23 cellular contexts compared by ENCODE assay signal in the genomic region with DNA sequence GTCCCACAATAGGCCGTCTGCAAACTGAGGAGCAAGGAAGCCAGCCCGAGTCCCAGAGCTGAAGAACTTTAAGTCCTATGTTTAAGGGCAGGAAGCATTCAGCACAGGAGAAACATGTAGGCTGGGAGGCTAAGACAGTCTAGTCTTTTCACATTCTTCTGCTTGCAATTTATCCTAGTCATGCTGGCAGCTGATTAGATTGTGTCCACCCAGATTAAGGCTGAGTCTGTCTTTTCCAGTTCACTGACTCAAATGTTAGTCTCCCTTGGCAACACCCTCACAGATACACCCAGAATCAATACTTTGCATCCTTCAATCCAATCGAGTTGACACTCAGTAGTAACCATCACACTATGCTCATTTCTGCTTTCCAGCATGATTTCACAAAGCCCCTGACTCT.
"Had no signal": no experiment of that assay in that cellular context is flagged by ENCODE, and none has a peak within 500 bp of the region (broad histone marks: within the 10 kb centered on the region; RNA-seq: fewer than 3 reads in every experiment).

No MANE protein-coding gene starts in this region.

- H3K27ac Mint-ChIP-seq: activated B cell treated with CpG ODN at 0.5 μM for 24 hours; activated CD4-positive, alpha-beta T cell treated with anti-CD3 and anti-CD28 coated beads, Interleukin-2, amount 10 ng/mL, durations not matched to agents 24 days and 14 days; activated CD8-positive, alpha-beta memory T cell treated with anti-CD3 and anti-CD28 coated beads, Interleukin-2, amount 10 ng/mL, durations not matched to agents 7 days and 5 days; activated naive CD8-positive, alpha-beta T cell; T-helper 1 cell treated with Interleukin-12 subunit alpha and Interleukin-12 subunit beta and Interleukin-4 antibody, amounts not matched to agents 30 μg/mL and 1 μg/mL, for 36 hours had no signal

- DNase-seq: activated B cell treated with CpG ODN at 0.5 μM for 24 hours; activated CD4-positive, alpha-beta T cell treated with anti-CD3 and anti-CD28 coated beads for 1 hour; activated CD4-positive, alpha-beta T cell treated with anti-CD3 and anti-CD28 coated beads, Interleukin-2, amount 10 ng/mL, durations not matched to agents 24 days and 14 days; activated CD4-positive, alpha-beta T cell treated with anti-CD3 and anti-CD28 coated beads, Interleukin-2, amount 50 U/mL, for 48 hours; activated CD8-positive, alpha-beta memory T cell treated with anti-CD3 and anti-CD28 coated beads, Interleukin-2, amount 10 ng/mL, durations not matched to agents 7 days and 5 days; activated effector memory CD4-positive, alpha-beta T cell treated with anti-CD3 and anti-CD28 coated beads, Interleukin-2, amount 50 U/mL, for 16 hours; activated naive CD4-positive, alpha-beta T cell treated with Interleukin-2 at 50 U/mL for 16 hours; activated T-cell treated with anti-CD3 and anti-CD28 coated beads, Interleukin-2, amount 50 U/mL, for 4 hours; anterior cingulate cortex; Karpas-422; MM.1S; NCI-H1105; NCI-H1436; NCI-H1694 treated with DMSO at 0.1 percent for 48 hours; NCI-H2029 treated with DMSO at 0.1 percent for 48 hours; NCI-H510A treated with DMSO at 0.1 percent for 48 hours; NCI-H69; PC-9; SHP77 treated with DMSO at 0.1 percent for 48 hours had no signal

- H3K36me3 Mint-ChIP-seq: activated CD8-positive, alpha-beta memory T cell treated with anti-CD3 and anti-CD28 coated beads, Interleukin-2, amount 10 ng/mL, durations not matched to agents 7 days and 5 days; activated naive CD8-positive, alpha-beta T cell had no signal

- H2AFZ ChIP-seq: PC-9 had no signal

- H3K4me3 ChIP-seq: K562, PC-9 had no signal

- H3K4me2 ChIP-seq: PC-9 had no signal

- H3K4me3 Mint-ChIP-seq: activated B cell treated with CpG ODN at 0.5 μM for 24 hours; activated CD4-positive, alpha-beta T cell treated with anti-CD3 and anti-CD28 coated beads, Interleukin-2, amount 10 ng/mL, durations not matched to agents 24 days and 14 days; activated CD8-positive, alpha-beta memory T cell treated with anti-CD3 and anti-CD28 coated beads, Interleukin-2, amount 10 ng/mL, durations not matched to agents 7 days and 5 days; activated naive CD8-positive, alpha-beta T cell; activated T-cell treated with anti-CD3 and anti-CD28 coated beads, Interleukin-2, amount 50 U/mL, for 4 hours; central memory CD8-positive, alpha-beta T cell; T-helper 1 cell treated with Interleukin-12 subunit alpha and Interleukin-12 subunit beta and Interleukin-4 antibody, amounts not matched to agents 30 μg/mL and 1 μg/mL, for 36 hours had no signal

- H3K27ac ChIP-seq: PC-9 had no signal

- H3K9me3 Mint-ChIP-seq: activated T-cell treated with anti-CD3 and anti-CD28 coated beads, Interleukin-2, amount 50 U/mL, for 4 hours; T-helper 1 cell treated with Interleukin-12 subunit alpha and Interleukin-12 subunit beta and Interleukin-4 antibody, amounts not matched to agents 30 μg/mL and 1 μg/mL, for 36 hours had no signal

- H3K27me3 Mint-ChIP-seq: activated B cell treated with CpG ODN at 0.5 μM for 24 hours; activated CD4-positive, alpha-beta T cell treated with anti-CD3 and anti-CD28 coated beads, Interleukin-2, amount 10 ng/mL, durations not matched to agents 24 days and 14 days; activated CD8-positive, alpha-beta memory T cell treated with anti-CD3 and anti-CD28 coated beads, Interleukin-2, amount 10 ng/mL, durations not matched to agents 7 days and 5 days; activated naive CD8-positive, alpha-beta T cell; central memory CD8-positive, alpha-beta T cell had no signal

- H3K4me1 Mint-ChIP-seq: activated B cell treated with CpG ODN at 0.5 μM for 24 hours; activated CD4-positive, alpha-beta T cell treated with anti-CD3 and anti-CD28 coated beads, Interleukin-2, amount 10 ng/mL, durations not matched to agents 24 days and 14 days; activated CD8-positive, alpha-beta memory T cell treated with anti-CD3 and anti-CD28 coated beads, Interleukin-2, amount 10 ng/mL, durations not matched to agents 7 days and 5 days; central memory CD8-positive, alpha-beta T cell had no signal
